19 cellular contexts compared by ENCODE assay signal in genomic region chr7:8035190-8035589, GRCh38.
DNase-seq lines count a peak whose midpoint lies in the region; ATAC-seq, FAIRE-seq and TF ChIP-seq lines count a peak whose summit lies in the region.
"Had no signal": no experiment of that assay in that cellular context is flagged by ENCODE, and none has a peak within 500 bp of the region (broad histone marks: within the 10 kb centered on the region; RNA-seq: fewer than 3 reads in every experiment).

No MANE protein-coding gene starts in this region.

- H3K27me3 Mint-ChIP-seq in activated naive CD4-positive, alpha-beta T cell treated with anti-CD3 and anti-CD28 coated beads, Interleukin-2, amount 50 U/mL, for 24 hours = no peaks in the 10 kb centered on the region
- H3K27me3 Mint-ChIP-seq in nephron progenitor cell (ENCODE audit: low read depth, poor library complexity) = no peaks in the 10 kb centered on the region
- H3K27me3 Mint-ChIP-seq: activated CD4-positive, alpha-beta T cell treated with anti-CD3 and anti-CD28 coated beads, Interleukin-2, amount 10 ng/mL, durations not matched to agents 7 days and 5 days; activated naive CD8-positive, alpha-beta T cell had no signal

- TF ChIP-seq POLR2A in erythroblast (IDR thresholded peaks at IDR 0.05; ENCODE audit: low read length) = no peak

- no peak for TF ChIP-seq CTCF in nephron progenitor cell (IDR thresholded peaks at IDR 0.05)

- no peak overlapping the region for H3K4me3 Mint-ChIP-seq in activated naive CD4-positive, alpha-beta T cell treated with anti-CD3 and anti-CD28 coated beads, Interleukin-2, amount 50 U/mL, for 24 hours
- no peak overlapping the region for H3K4me3 Mint-ChIP-seq in nephron progenitor cell
- H3K4me3 Mint-ChIP-seq: activated CD4-positive, alpha-beta T cell treated with anti-CD3 and anti-CD28 coated beads, Interleukin-2, amount 10 ng/mL, durations not matched to agents 7 days and 5 days; activated naive CD8-positive, alpha-beta T cell had no signal

- H3K9me3 Mint-ChIP-seq in activated naive CD4-positive, alpha-beta T cell treated with anti-CD3 and anti-CD28 coated beads, Interleukin-2, amount 50 U/mL, for 24 hours = no peaks in the 10 kb centered on the region
- peaks cover 31% of the 10 kb centered on the region for H3K9me3 Mint-ChIP-seq in nephron progenitor cell

- H3K36me3 Mint-ChIP-seq in activated naive CD4-positive, alpha-beta T cell treated with anti-CD3 and anti-CD28 coated beads, Interleukin-2, amount 50 U/mL, for 24 hours = peaks cover 8% of the 10 kb centered on the region
- peaks cover 65% of the 10 kb centered on the region for H3K36me3 Mint-ChIP-seq in nephron progenitor cell (ENCODE audit: low read depth)

- H3K27ac Mint-ChIP-seq in activated naive CD4-positive, alpha-beta T cell treated with anti-CD3 and anti-CD28 coated beads, Interleukin-2, amount 50 U/mL, for 24 hours = peak overlapping the region; percentile 20
- H3K27ac Mint-ChIP-seq in nephron progenitor cell = no peak overlapping the region
- H3K27ac Mint-ChIP-seq: activated CD4-positive, alpha-beta T cell treated with anti-CD3 and anti-CD28 coated beads, Interleukin-2, amount 10 ng/mL, durations not matched to agents 7 days and 5 days had no signal

- no peak for DNase-seq in activated naive CD4-positive, alpha-beta T cell (lab: John Stamatoyannopoulos, UW)
- DNase-seq in NCI-H69 (lab: John Stamatoyannopoulos, UW) (peak; percentile 11), erythroblast (lab: John Stamatoyannopoulos, UW) (peak; percentile 55 to 83), urothelium cell line (ENCODE audit: low spot score) (no peak), nephron progenitor cell (no peak)
- no peak for DNase-seq in activated CD4-positive, CD25-positive, alpha-beta regulatory T cell (lab: John Stamatoyannopoulos, UW)
- DNase-seq: activated T-cell treated with anti-CD3 and anti-CD28 coated beads for 4 hours, body of pancreas, esophagus squamous epithelium, heart left ventricle, NCI-H1436 treated with DMSO at 0.1 percent for 48 hours, NCI-H345, nucleus accumbens, T-helper 9 cell had no signal

- FAIRE-seq in urothelium cell line (lab: Jason Lieb, UNC) = peak; percentile 20
- FAIRE-seq: islet of Langerhans had no signal

- H3K4me1 Mint-ChIP-seq in activated naive CD4-positive, alpha-beta T cell treated with anti-CD3 and anti-CD28 coated beads, Interleukin-2, amount 50 U/mL, for 24 hours = peaks cover 31% of the 10 kb centered on the region
- no peaks in the 10 kb centered on the region for H3K4me1 Mint-ChIP-seq in nephron progenitor cell

- ATAC-seq in HG03025 (IDR thresholded peaks at IDR 0.05; ENCODE audit: low FRiP score, unreplicated experiment) = no peak

Comparison
In these comparisons a context has a peak if more than half of its experiments do, and no peak if none do; other contexts are left out.
1. DNase-seq: peak in NCI-H69 (single experiment) and erythroblast (2 of 2); none in activated naive CD4-positive, alpha-beta T cell (0 of 4), urothelium cell line (single experiment), nephron progenitor cell (single experiment) and activated CD4-positive, CD25-positive, alpha-beta regulatory T cell (0 of 4).